In the genomic region with DNA sequence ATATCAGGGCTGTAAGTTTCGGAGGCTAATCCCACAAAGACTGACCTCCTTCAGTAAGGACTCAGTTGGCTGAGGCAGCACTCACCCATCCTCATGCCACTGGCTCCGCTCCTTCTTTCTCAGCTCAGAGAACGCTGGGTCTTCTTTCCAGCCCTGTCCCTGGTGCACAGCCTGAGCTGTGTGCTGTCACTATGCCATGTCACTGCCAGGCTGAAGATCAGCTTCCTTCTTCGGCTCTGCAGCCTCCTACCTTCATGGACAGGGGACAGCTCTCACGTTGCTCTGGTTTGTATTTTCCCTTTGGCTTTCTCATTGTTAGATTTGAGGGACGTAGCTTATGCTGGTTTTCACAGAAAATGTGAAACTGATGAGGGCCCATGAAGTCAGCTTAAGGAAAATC, we compare ENCODE assay signal across 34 cellular contexts.
"Had no signal": no experiment of that assay in that cellular context is flagged by ENCODE, and none has a peak within 500 bp of the region (broad histone marks: within the 10 kb centered on the region; RNA-seq: fewer than 3 reads in every experiment).

No MANE protein-coding gene starts in this region.

- H3K4me3 Mint-ChIP-seq: activated B cell treated with CpG ODN at 0.5 μM for 24 hours; activated CD4-positive, alpha-beta memory T cell treated with anti-CD3 and anti-CD28 coated beads for 36 hours; activated CD4-positive, alpha-beta T cell treated with anti-CD3 and anti-CD28 coated beads, Interleukin-2, amount 10 ng/mL, durations not matched to agents 24 days and 14 days; activated CD8-positive, alpha-beta T cell treated with anti-CD3 and anti-CD28 coated beads for 36 hours; activated naive CD4-positive, alpha-beta T cell treated with anti-CD3 and anti-CD28 coated beads, Interleukin-2, amount 10 ng/mL, durations not matched to agents 7 days and 5 days; activated naive CD4-positive, alpha-beta T cell treated with anti-CD3 and anti-CD28 coated beads, Interleukin-2, amount 50 U/mL, for 24 hours; activated naive CD8-positive, alpha-beta T cell; activated naive CD8-positive, alpha-beta T cell treated with anti-CD3 and anti-CD28 coated beads, Interleukin-2, amount 10 ng/mL, durations not matched to agents 7 days and 5 days; activated naive CD8-positive, alpha-beta T cell treated with anti-CD3 and anti-CD28 coated beads, Interleukin-2, amount 50 U/mL, for 24 hours; activated T-cell treated with anti-CD3 and anti-CD28 coated beads, Interleukin-2, amount 50 U/mL, for 4 hours; activated T-cell treated with anti-CD3 and anti-CD28 coated beads, Interleukin-2, amount 50 U/mL, for 72 hours; activated T-helper 1 cell treated with anti-CD3 and anti-CD28 coated beads, Interleukin-12 subunit alpha, Interleukin-12 subunit beta, Interleukin-2, Interleukin-4 antibody, amounts not matched to agents 30 ng/mL and 10 ng/mL and 1 ng/mL, durations not matched to agents 14 hours and 24 hours and 36 hours; activated T-helper 17 cell treated with anti-CD3 and anti-CD28 coated beads, Interleukin-2, amount 50 U/mL, for 72 hours; brain; central memory CD8-positive, alpha-beta T cell; T-cell; T-helper 17 cell had no signal

- H3K27ac Mint-ChIP-seq: activated B cell treated with CpG ODN at 0.5 μM for 24 hours; activated CD4-positive, alpha-beta memory T cell treated with anti-CD3 and anti-CD28 coated beads for 36 hours; activated CD4-positive, alpha-beta T cell treated with anti-CD3 and anti-CD28 coated beads, Interleukin-2, amount 10 ng/mL, durations not matched to agents 24 days and 14 days; activated CD8-positive, alpha-beta T cell treated with anti-CD3 and anti-CD28 coated beads for 36 hours; activated naive CD4-positive, alpha-beta T cell treated with anti-CD3 and anti-CD28 coated beads, Interleukin-2, amount 10 ng/mL, durations not matched to agents 7 days and 5 days; activated naive CD4-positive, alpha-beta T cell treated with anti-CD3 and anti-CD28 coated beads, Interleukin-2, amount 50 U/mL, for 24 hours; activated naive CD8-positive, alpha-beta T cell; activated naive CD8-positive, alpha-beta T cell treated with anti-CD3 and anti-CD28 coated beads, Interleukin-2, amount 10 ng/mL, durations not matched to agents 7 days and 5 days; activated naive CD8-positive, alpha-beta T cell treated with anti-CD3 and anti-CD28 coated beads, Interleukin-2, amount 50 U/mL, for 24 hours; activated T-cell treated with anti-CD3 and anti-CD28 coated beads, Interleukin-2, amount 50 U/mL, for 72 hours; activated T-helper 1 cell treated with anti-CD3 and anti-CD28 coated beads, Interleukin-12 subunit alpha, Interleukin-12 subunit beta, Interleukin-2, Interleukin-4 antibody, amounts not matched to agents 30 ng/mL and 10 ng/mL and 1 ng/mL, durations not matched to agents 14 hours and 24 hours and 36 hours; activated T-helper 17 cell treated with anti-CD3 and anti-CD28 coated beads, Interleukin-2, amount 50 U/mL, for 72 hours; brain; T-cell; T-helper 17 cell had no signal

- H3K27me3 Mint-ChIP-seq: activated B cell treated with CpG ODN at 0.5 μM for 24 hours; activated CD4-positive, alpha-beta memory T cell treated with anti-CD3 and anti-CD28 coated beads for 36 hours; activated CD4-positive, alpha-beta T cell treated with anti-CD3 and anti-CD28 coated beads, Interleukin-2, amount 10 ng/mL, durations not matched to agents 24 days and 14 days; activated CD8-positive, alpha-beta T cell treated with anti-CD3 and anti-CD28 coated beads for 36 hours; activated naive CD4-positive, alpha-beta T cell treated with anti-CD3 and anti-CD28 coated beads, Interleukin-2, amount 10 ng/mL, durations not matched to agents 7 days and 5 days; activated naive CD8-positive, alpha-beta T cell treated with anti-CD3 and anti-CD28 coated beads, Interleukin-2, amount 10 ng/mL, durations not matched to agents 7 days and 5 days; activated naive CD8-positive, alpha-beta T cell treated with anti-CD3 and anti-CD28 coated beads, Interleukin-2, amount 50 U/mL, for 24 hours; central memory CD8-positive, alpha-beta T cell; T-helper 17 cell had no signal

- H3K27ac ChIP-seq: ascending aorta, cardiac muscle cell, VCaP had no signal

- H3K4me3 ChIP-seq: ascending aorta, cardiac muscle cell had no signal

- H3K36me3 Mint-ChIP-seq: activated CD4-positive, alpha-beta memory T cell treated with anti-CD3 and anti-CD28 coated beads for 36 hours; activated naive CD4-positive, alpha-beta T cell treated with anti-CD3 and anti-CD28 coated beads, Interleukin-2, amount 10 ng/mL, durations not matched to agents 7 days and 5 days; activated naive CD4-positive, alpha-beta T cell treated with anti-CD3 and anti-CD28 coated beads, Interleukin-2, amount 50 U/mL, for 24 hours; activated naive CD8-positive, alpha-beta T cell; activated naive CD8-positive, alpha-beta T cell treated with anti-CD3 and anti-CD28 coated beads, Interleukin-2, amount 10 ng/mL, durations not matched to agents 7 days and 5 days; brain; T-cell had no signal

- H3K27me3 ChIP-seq: ascending aorta had no signal

- H3K9me3 Mint-ChIP-seq: activated B cell treated with CpG ODN at 0.5 μM for 24 hours; activated CD4-positive, alpha-beta T cell treated with anti-CD3 and anti-CD28 coated beads, Interleukin-2, amount 10 ng/mL, durations not matched to agents 24 days and 14 days; activated CD8-positive, alpha-beta T cell treated with anti-CD3 and anti-CD28 coated beads for 36 hours; activated naive CD4-positive, alpha-beta T cell treated with anti-CD3 and anti-CD28 coated beads, Interleukin-2, amount 50 U/mL, for 24 hours; activated naive CD8-positive, alpha-beta T cell treated with anti-CD3 and anti-CD28 coated beads, Interleukin-2, amount 50 U/mL, for 24 hours; activated T-cell treated with anti-CD3 and anti-CD28 coated beads, Interleukin-2, amount 50 U/mL, for 4 hours; activated T-helper 1 cell treated with anti-CD3 and anti-CD28 coated beads, Interleukin-12 subunit alpha, Interleukin-12 subunit beta, Interleukin-2, Interleukin-4 antibody, amounts not matched to agents 30 ng/mL and 10 ng/mL and 1 ng/mL, durations not matched to agents 14 hours and 24 hours and 36 hours had no signal

- H3K4me1 Mint-ChIP-seq: activated B cell treated with CpG ODN at 0.5 μM for 24 hours; activated CD4-positive, alpha-beta T cell treated with anti-CD3 and anti-CD28 coated beads, Interleukin-2, amount 10 ng/mL, durations not matched to agents 24 days and 14 days; activated naive CD4-positive, alpha-beta T cell treated with anti-CD3 and anti-CD28 coated beads, Interleukin-2, amount 10 ng/mL, durations not matched to agents 7 days and 5 days; activated naive CD4-positive, alpha-beta T cell treated with anti-CD3 and anti-CD28 coated beads, Interleukin-2, amount 50 U/mL, for 24 hours; activated naive CD8-positive, alpha-beta T cell treated with anti-CD3 and anti-CD28 coated beads, Interleukin-2, amount 10 ng/mL, durations not matched to agents 7 days and 5 days; activated naive CD8-positive, alpha-beta T cell treated with anti-CD3 and anti-CD28 coated beads, Interleukin-2, amount 50 U/mL, for 24 hours; activated T-helper 17 cell treated with anti-CD3 and anti-CD28 coated beads, Interleukin-2, amount 50 U/mL, for 72 hours; brain; central memory CD8-positive, alpha-beta T cell; T-cell; T-helper 17 cell had no signal

- H3K36me3 ChIP-seq: ascending aorta, cardiac muscle cell had no signal

- H3K9me3 ChIP-seq: ascending aorta had no signal

- DNase-seq: activated B cell treated with CpG ODN at 0.5 μM for 24 hours; activated CD4-positive, alpha-beta memory T cell treated with anti-CD3 and anti-CD28 coated beads for 36 hours; activated CD4-positive, alpha-beta T cell treated with anti-CD3 and anti-CD28 coated beads for 4 hours; activated CD4-positive, alpha-beta T cell treated with anti-CD3 and anti-CD28 coated beads, Interleukin-2, amount 10 ng/mL, durations not matched to agents 24 days and 14 days; activated CD4-positive, alpha-beta T cell treated with anti-CD3 and anti-CD28 coated beads, Interleukin-2, amount 50 U/mL, for 1 hour; activated CD4-positive, alpha-beta T cell treated with anti-CD3 and anti-CD28 coated beads, Interleukin-2, amount 50 U/mL, for 4 hours; activated CD4-positive, CD25-positive, alpha-beta regulatory T cell treated with anti-CD3 and anti-CD28 coated beads, Interleukin-2, amount 50 U/mL, for 72 hours; activated CD8-positive, alpha-beta memory T cell treated with anti-CD3 and anti-CD28 coated beads, Interleukin-2, amount 50 U/mL, for 4 hours; activated CD8-positive, alpha-beta T cell treated with anti-CD3 and anti-CD28 coated beads for 36 hours; activated effector memory CD4-positive, alpha-beta T cell treated with anti-CD3 and anti-CD28 coated beads, Interleukin-2, amount 50 U/mL, for 16 hours; activated gamma-delta T cell treated with Interleukin-2 at 50 U/mL for 16 hours; activated naive CD4-positive, alpha-beta T cell; activated naive CD4-positive, alpha-beta T cell treated with anti-CD3 and anti-CD28 coated beads, Interleukin-2, amount 10 ng/mL, durations not matched to agents 7 days and 5 days; activated naive CD8-positive, alpha-beta T cell treated with anti-CD3 and anti-CD28 coated beads, Interleukin-2, amount 10 ng/mL, durations not matched to agents 7 days and 5 days; activated naive CD8-positive, alpha-beta T cell treated with anti-CD3 and anti-CD28 coated beads, Interleukin-2, amount 50 U/mL, for 24 hours; activated T-cell treated with anti-CD3 and anti-CD28 coated beads for 4 hours; activated T-cell treated with anti-CD3 and anti-CD28 coated beads, Interleukin-2, amount 50 U/mL, for 1 hour; activated T-cell treated with anti-CD3 and anti-CD28 coated beads, Interleukin-2, amount 50 U/mL, for 4 hours; activated T-cell treated with anti-CD3 and anti-CD28 coated beads, Interleukin-2, amount 50 U/mL, for 72 hours; amygdala; anterior cingulate cortex; caudate nucleus; cerebellar nuclear complex; T-cell; T-helper 17 cell had no signal

- H3K4me1 ChIP-seq: ascending aorta had no signal
